1 cellular context compared by ENCODE assay signal in the genomic region with DNA sequence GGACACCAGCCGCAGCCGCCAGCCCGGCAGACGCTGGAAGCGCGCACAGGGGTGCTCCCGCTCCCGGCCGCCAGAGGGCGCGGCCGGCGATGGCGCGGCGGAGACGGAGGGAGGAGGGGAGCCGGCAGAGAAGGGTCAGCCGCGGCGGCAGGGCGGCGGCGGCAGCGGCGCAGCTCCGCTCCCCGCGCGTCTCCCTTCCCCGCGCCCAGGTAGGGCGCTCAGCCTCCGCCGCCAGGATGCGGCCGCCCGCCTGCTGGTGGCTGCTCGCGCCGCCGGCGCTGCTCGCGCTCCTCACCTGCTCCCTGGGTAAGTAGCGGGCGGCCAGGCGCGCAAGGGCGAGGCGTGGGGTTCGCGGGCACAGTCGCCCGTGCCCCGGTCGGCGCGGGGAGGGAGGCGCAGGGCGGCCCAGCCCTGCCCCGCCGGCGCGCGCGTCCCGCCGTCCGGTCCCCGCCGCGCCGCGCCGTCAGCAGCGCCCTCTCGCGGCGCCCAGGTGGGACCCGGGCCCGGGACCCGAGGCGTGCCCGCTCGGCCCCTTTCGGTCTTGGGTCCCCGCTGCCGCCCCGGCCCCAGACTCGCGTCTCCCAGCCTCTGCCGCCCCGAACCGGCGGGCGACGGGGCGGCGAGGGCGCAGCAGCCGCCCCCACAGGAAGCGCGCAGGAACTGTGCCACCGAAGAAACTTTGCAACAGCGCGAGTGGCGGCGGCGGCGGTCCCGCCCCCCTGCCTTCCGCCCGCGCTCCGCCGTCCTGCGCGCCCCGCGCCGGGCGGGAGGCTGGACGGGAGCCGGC.
TF ChIP-seq lines count a peak whose summit lies in the region.

A gene (plus strand): TSS at position 127 of the 787 bp plus-strand sequence. CDS start 110 bp downstream, at position 237.

TF ChIP-seq in HepG2, 621 proteins besides CTCF, POLR2A, EP300 and RAD21 (continued from another document and continues in another):
- no peak for TF ChIP-seq ZNF296 (CRISPR knock-in tag; conservative IDR thresholded peaks at IDR 0.05)
- no peak for TF ChIP-seq NR2F1 (CRISPR knock-in tag; IDR thresholded peaks at IDR 0.05)
- TF ChIP-seq, protein P1, sequence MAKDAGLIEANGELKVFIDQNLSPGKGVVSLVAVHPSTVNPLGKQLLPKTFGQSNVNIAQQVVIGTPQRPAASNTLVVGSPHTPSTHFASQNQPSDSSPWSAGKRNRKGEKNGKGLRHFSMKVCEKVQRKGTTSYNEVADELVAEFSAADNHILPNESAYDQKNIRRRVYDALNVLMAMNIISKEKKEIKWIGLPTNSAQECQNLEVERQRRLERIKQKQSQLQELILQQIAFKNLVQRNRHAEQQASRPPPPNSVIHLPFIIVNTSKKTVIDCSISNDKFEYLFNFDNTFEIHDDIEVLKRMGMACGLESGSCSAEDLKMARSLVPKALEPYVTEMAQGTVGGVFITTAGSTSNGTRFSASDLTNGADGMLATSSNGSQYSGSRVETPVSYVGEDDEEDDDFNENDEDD (CRISPR knock-in tag; IDR thresholded peaks at IDR 0.05; ENCODE audit: borderline replicate concordance), result peak; percentile 63; the same call in 1 of the 2 replicates
- no peak for TF ChIP-seq ZBTB8A (CRISPR knock-in tag; IDR thresholded peaks at IDR 0.05; ENCODE audit: borderline replicate concordance, low read depth)
- TF ChIP-seq, protein P2, sequence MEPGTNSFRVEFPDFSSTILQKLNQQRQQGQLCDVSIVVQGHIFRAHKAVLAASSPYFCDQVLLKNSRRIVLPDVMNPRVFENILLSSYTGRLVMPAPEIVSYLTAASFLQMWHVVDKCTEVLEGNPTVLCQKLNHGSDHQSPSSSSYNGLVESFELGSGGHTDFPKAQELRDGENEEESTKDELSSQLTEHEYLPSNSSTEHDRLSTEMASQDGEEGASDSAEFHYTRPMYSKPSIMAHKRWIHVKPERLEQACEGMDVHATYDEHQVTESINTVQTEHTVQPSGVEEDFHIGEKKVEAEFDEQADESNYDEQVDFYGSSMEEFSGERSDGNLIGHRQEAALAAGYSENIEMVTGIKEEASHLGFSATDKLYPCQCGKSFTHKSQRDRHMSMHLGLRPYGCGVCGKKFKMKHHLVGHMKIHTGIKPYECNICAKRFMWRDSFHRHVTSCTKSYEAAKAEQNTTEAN (CRISPR knock-in tag; conservative IDR thresholded peaks at IDR 0.05), result 0 out of 2 replicates have a peak, but pooled peaks have one; percentile 20
- TF ChIP-seq ZKSCAN1 (IDR thresholded peaks at IDR 0.05; ENCODE audit: low read length), result no peak
- TF ChIP-seq YY1 (IDR thresholded peaks at IDR 0.05; ENCODE audit: insufficient read depth, insufficient replicate concordance, low read depth, low read length), result peak; percentile 75
- TF ChIP-seq, protein P3, sequence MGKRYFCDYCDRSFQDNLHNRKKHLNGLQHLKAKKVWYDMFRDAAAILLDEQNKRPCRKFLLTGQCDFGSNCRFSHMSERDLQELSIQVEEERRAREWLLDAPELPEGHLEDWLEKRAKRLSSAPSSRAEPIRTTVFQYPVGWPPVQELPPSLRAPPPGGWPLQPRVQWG (CRISPR knock-in tag; IDR thresholded peaks at IDR 0.05; ENCODE audit: borderline replicate concordance, low read depth), result no peak
- TF ChIP-seq ZNF850 (CRISPR knock-in tag; conservative IDR thresholded peaks at IDR 0.05), result no peak
- TF ChIP-seq PLRG1 (conservative IDR thresholded peaks at IDR 0.05), result no peak
- TF ChIP-seq ONECUT2 (CRISPR knock-in tag; IDR thresholded peaks at IDR 0.05), result no peak
- no peak for TF ChIP-seq ZFP36L1 (CRISPR knock-in tag; IDR thresholded peaks at IDR 0.05)
- TF ChIP-seq ZNF331 (CRISPR knock-in tag; IDR thresholded peaks at IDR 0.05), result peak; percentile 33; the same call in 1 of the 2 replicates
- no peak for TF ChIP-seq ZNF766 (CRISPR knock-in tag; IDR thresholded peaks at IDR 0.05; ENCODE audit: borderline replicate concordance)
- TF ChIP-seq RELA (CRISPR knock-in tag; IDR thresholded peaks at IDR 0.05), result no peak
- TF ChIP-seq ZNF616 (CRISPR knock-in tag; IDR thresholded peaks at IDR 0.05; ENCODE audit: low read depth), result no peak
- no peak for TF ChIP-seq BCL6 (CRISPR knock-in tag; IDR thresholded peaks at IDR 0.05)
- TF ChIP-seq, protein P4, sequence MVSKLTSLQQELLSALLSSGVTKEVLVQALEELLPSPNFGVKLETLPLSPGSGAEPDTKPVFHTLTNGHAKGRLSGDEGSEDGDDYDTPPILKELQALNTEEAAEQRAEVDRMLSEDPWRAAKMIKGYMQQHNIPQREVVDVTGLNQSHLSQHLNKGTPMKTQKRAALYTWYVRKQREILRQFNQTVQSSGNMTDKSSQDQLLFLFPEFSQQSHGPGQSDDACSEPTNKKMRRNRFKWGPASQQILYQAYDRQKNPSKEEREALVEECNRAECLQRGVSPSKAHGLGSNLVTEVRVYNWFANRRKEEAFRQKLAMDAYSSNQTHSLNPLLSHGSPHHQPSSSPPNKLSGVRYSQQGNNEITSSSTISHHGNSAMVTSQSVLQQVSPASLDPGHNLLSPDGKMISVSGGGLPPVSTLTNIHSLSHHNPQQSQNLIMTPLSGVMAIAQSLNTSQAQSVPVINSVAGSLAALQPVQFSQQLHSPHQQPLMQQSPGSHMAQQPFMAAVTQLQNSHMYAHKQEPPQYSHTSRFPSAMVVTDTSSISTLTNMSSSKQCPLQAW (CRISPR knock-in tag; IDR thresholded peaks at IDR 0.05), result no peak
- no peak for TF ChIP-seq SIN3B (IDR thresholded peaks at IDR 0.05; ENCODE audit: low read length)
- TF ChIP-seq GPN1 (CRISPR knock-in tag; IDR thresholded peaks at IDR 0.05; ENCODE audit: borderline replicate concordance), result no peak
- TF ChIP-seq CHD2 (IDR thresholded peaks at IDR 0.05; ENCODE audit: low read depth, low read length), result no peak
- TF ChIP-seq ZSCAN29 (CRISPR knock-in tag; conservative IDR thresholded peaks at IDR 0.05), result no peak
- TF ChIP-seq, protein P5, sequence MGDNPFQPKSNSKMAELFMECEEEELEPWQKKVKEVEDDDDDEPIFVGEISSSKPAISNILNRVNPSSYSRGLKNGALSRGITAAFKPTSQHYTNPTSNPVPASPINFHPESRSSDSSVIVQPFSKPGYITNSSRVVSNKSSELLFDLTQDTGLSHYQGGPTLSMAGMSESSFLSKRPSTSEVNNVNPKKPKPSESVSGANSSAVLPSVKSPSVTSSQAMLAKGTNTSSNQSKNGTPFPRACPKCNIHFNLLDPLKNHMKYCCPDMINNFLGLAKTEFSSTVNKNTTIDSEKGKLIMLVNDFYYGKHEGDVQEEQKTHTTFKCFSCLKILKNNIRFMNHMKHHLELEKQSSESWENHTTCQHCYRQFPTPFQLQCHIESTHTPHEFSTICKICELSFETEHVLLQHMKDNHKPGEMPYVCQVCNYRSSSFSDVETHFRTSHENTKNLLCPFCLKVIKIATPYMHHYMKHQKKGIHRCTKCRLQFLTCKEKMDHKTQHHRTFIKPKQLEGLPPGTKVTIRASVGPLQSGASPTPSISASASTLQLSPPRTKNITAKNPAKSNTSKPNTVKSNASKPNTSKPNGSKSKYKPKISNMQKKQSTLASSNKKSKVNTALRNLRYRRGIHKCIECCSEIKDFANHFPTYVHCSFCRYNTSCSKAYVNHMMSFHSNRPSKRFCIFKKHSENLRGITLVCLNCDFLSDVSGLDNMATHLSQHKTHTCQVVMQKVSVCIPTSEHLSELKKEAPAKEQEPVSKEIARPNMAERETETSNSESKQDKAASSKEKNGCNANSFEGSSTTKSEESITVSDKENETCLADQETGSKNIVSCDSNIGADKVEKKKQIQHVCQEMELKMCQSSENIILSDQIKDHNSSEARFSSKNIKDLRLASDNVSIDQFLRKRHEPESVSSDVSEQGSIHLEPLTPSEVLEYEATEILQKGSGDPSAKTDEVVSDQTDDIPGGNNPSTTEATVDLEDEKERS (CRISPR knock-in tag; IDR thresholded peaks at IDR 0.05), result no peak
- TF ChIP-seq ETV5 (CRISPR knock-in tag; IDR thresholded peaks at IDR 0.05; ENCODE audit: borderline replicate concordance), result no peak
- TF ChIP-seq HOXA9 (CRISPR knock-in tag; IDR thresholded peaks at IDR 0.05; ENCODE audit: borderline replicate concordance), result no peak
- TF ChIP-seq, protein P6, sequence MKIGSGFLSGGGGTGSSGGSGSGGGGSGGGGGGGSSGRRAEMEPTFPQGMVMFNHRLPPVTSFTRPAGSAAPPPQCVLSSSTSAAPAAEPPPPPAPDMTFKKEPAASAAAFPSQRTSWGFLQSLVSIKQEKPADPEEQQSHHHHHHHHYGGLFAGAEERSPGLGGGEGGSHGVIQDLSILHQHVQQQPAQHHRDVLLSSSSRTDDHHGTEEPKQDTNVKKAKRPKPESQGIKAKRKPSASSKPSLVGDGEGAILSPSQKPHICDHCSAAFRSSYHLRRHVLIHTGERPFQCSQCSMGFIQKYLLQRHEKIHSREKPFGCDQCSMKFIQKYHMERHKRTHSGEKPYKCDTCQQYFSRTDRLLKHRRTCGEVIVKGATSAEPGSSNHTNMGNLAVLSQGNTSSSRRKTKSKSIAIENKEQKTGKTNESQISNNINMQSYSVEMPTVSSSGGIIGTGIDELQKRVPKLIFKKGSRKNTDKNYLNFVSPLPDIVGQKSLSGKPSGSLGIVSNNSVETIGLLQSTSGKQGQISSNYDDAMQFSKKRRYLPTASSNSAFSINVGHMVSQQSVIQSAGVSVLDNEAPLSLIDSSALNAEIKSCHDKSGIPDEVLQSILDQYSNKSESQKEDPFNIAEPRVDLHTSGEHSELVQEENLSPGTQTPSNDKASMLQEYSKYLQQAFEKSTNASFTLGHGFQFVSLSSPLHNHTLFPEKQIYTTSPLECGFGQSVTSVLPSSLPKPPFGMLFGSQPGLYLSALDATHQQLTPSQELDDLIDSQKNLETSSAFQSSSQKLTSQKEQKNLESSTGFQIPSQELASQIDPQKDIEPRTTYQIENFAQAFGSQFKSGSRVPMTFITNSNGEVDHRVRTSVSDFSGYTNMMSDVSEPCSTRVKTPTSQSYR (CRISPR knock-in tag; IDR thresholded peaks at IDR 0.05; ENCODE audit: borderline replicate concordance), result no peak; the same call in 1 of the 2 replicates
- TF ChIP-seq, protein P7, sequence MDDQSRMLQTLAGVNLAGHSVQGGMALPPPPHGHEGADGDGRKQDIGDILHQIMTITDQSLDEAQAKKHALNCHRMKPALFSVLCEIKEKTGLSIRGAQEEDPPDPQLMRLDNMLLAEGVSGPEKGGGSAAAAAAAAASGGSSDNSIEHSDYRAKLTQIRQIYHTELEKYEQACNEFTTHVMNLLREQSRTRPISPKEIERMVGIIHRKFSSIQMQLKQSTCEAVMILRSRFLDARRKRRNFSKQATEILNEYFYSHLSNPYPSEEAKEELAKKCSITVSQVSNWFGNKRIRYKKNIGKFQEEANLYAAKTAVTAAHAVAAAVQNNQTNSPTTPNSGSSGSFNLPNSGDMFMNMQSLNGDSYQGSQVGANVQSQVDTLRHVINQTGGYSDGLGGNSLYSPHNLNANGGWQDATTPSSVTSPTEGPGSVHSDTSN (CRISPR knock-in tag; IDR thresholded peaks at IDR 0.05; ENCODE audit: borderline replicate concordance), result no peak
- TF ChIP-seq KMT2B (CRISPR knock-in tag; IDR thresholded peaks at IDR 0.05), result no peak
- TF ChIP-seq ZMYM2 (CRISPR knock-in tag; IDR thresholded peaks at IDR 0.05), result no peak
- no peak for TF ChIP-seq ZNF232 (CRISPR knock-in tag; IDR thresholded peaks at IDR 0.05; ENCODE audit: borderline replicate concordance)
- no peak for TF ChIP-seq ESRRA (CRISPR knock-in tag; IDR thresholded peaks at IDR 0.05; ENCODE audit: low read depth)
- 0 out of 2 replicates have a peak, but pooled peaks have one; percentile 14 for TF ChIP-seq HMG20A (CRISPR knock-in tag; IDR thresholded peaks at IDR 0.05; ENCODE audit: borderline replicate concordance)
- TF ChIP-seq, protein P8, sequence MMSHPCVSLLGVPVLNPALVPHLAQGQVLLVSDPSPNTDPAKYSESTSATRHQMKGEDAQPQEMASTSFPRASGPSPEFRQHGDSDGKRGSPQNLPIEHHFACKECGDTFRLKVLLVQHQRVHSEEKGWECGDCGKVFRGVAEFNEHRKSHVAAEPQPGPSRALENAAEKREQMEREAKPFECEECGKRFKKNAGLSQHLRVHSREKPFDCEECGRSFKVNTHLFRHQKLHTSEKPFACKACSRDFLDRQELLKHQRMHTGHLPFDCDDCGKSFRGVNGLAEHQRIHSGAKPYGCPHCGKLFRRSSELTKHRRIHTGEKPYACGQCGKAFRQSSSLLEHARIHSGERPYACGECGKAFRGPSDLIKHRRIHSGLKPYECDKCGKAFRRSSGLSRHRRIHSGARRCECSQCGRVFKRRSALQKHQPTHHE (CRISPR knock-in tag; IDR thresholded peaks at IDR 0.05; ENCODE audit: borderline replicate concordance), result no peak
- no peak for TF ChIP-seq KLF11 (CRISPR knock-in tag; IDR thresholded peaks at IDR 0.05)
- TF ChIP-seq ZNF263 (CRISPR knock-in tag; IDR thresholded peaks at IDR 0.05), result peak; percentile 51; the same call in 1 of the 2 replicates
- TF ChIP-seq, protein P9, sequence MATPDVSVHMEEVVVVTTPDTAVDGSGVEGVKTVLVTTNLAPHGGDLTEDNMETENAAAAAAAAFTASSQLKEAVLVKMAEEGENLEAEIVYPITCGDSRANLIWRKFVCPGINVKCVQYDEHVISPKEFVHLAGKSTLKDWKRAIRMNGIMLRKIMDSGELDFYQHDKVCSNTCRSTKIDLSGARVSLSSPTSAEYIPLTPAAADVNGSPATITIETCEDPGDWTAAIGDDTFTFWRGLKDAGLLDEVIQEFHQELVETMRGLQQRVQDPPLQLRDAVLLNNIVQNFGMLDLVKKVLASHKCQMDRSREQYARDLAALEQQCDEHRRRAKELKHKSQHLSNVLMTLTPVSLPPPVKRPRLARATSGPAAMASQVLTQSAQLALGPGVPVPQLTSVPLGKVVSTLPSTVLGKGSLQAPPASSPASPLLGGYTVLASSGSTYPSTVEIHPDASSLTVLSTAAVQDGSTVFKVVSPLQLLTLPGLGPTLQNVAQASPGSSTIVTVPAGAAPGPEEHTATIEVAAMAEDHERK (CRISPR knock-in tag; IDR thresholded peaks at IDR 0.05; ENCODE audit: low read depth), result no peak
- TF ChIP-seq, protein P10, sequence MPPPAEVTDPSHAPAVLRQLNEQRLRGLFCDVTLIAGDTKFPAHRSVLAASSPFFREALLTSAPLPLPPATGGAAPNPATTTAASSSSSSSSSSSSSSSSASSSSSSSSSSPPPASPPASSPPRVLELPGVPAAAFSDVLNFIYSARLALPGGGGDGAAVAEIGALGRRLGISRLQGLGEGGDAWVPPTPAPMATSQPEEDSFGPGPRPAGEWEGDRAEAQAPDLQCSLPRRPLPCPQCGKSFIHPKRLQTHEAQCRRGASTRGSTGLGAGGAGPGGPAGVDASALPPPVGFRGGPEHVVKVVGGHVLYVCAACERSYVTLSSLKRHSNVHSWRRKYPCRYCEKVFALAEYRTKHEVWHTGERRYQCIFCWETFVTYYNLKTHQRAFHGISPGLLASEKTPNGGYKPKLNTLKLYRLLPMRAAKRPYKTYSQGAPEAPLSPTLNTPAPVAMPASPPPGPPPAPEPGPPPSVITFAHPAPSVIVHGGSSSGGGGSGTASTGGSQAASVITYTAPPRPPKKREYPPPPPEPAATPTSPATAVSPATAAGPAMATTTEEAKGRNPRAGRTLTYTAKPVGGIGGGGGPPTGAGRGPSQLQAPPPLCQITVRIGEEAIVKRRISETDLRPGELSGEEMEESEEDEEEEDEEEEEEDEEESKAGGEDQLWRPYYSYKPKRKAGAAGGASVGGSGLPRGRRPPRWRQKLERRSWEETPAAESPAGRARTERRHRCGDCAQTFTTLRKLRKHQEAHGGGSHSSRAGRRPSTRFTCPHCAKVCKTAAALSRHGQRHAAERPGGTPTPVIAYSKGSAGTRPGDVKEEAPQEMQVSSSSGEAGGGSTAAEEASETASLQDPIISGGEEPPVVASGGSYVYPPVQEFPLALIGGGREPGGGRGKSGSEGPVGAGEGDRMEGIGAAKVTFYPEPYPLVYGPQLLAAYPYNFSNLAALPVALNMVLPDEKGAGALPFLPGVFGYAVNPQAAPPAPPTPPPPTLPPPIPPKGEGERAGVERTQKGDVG (CRISPR knock-in tag; IDR thresholded peaks at IDR 0.05; ENCODE audit: borderline replicate concordance), result no peak
- TF ChIP-seq POLR2G (IDR thresholded peaks at IDR 0.05; ENCODE audit: low read depth, low read length), result no peak
- TF ChIP-seq MATR3 (CRISPR knock-in tag; IDR thresholded peaks at IDR 0.05), result no peak
- TF ChIP-seq ZNF563 (CRISPR knock-in tag; IDR thresholded peaks at IDR 0.05), result no peak
- TF ChIP-seq SCMH1 (CRISPR knock-in tag; IDR thresholded peaks at IDR 0.05; ENCODE audit: borderline replicate concordance), result no peak
- TF ChIP-seq RORA (CRISPR knock-in tag; IDR thresholded peaks at IDR 0.05), result no peak
- TF ChIP-seq ZBTB7B (CRISPR knock-in tag; IDR thresholded peaks at IDR 0.05), result no peak
